Comparison of ENCODE assay signal across 25 cellular contexts in the genomic region with DNA sequence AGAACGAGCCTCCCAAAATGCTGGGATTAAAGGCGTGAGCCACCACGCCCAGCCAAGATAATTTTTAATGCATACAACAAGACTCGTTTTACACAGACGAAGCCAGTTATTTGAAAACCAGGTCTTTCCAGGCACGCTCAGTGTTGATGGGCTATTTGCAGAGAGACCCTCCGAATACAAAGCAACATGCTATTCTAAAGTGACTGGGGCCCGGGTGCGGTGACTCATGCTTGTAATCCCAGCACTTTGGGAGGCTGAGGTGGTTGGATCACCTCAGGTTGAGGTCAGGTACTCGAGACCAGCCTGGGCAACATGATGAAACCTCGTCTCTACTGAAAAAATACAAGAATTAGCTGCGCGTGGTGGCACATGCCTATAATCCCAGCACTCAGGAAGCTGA. TPM values are rescaled to one million over a fixed set of nuclear protein-coding genes. Genes with fewer than 3 reads are reported as not detected.
A peak's percentile ranks its signal among the peaks of the same experiment; 100 is the strongest.
DNase-seq lines count a peak whose midpoint lies in the region; ATAC-seq, FAIRE-seq and TF ChIP-seq lines count a peak whose summit lies in the region.
"Had no signal": no experiment of that assay in that cellular context is flagged by ENCODE, and none has a peak within 500 bp of the region (broad histone marks: within the 10 kb centered on the region; RNA-seq: fewer than 3 reads in every experiment).

No MANE protein-coding gene starts in this region.

- TF ChIP-seq CTCF in C4-2B (conservative IDR thresholded peaks at IDR 0.05) (no peak), K562 (IDR thresholded peaks at IDR 0.05 in 2 of 3, conservative IDR thresholded peaks at IDR 0.05 in 1 of 3; ENCODE audit: insufficient read depth in 2 of 3, low read depth in 1 of 3, low read length in 3 of 3) (no peak), liver (IDR thresholded peaks at IDR 0.05; ENCODE audit: low read depth, low read length, missing input control) (no peak), prostate gland (IDR thresholded peaks at IDR 0.05) (no peak)

- no peak overlapping the region for H3K4me2 ChIP-seq in K562 (ENCODE audit: insufficient read depth, low read length)
- H3K4me2 ChIP-seq: A549; BLaER1 treated with 17β-estradiol and CSF1 and Interleukin-3, amounts not matched to agents 10 nM and 100 nM; KMS-11; SK-N-SH had no signal

- DNase-seq in K562 (ENCODE audit: extremely low read depth in 1 of 4, low spot score in 3 of 4) (no peak), prostate gland (ENCODE audit: low spot score) (no peak), GOT3 (lab: John Stamatoyannopoulos, UW) (no peak), NCI-H2107 (lab: John Stamatoyannopoulos, UW) (no peak), NCI-H2171 treated with DMSO at 0.1 percent for 48 hours (lab: John Stamatoyannopoulos, UW) (no peak)
- DNase-seq in stimulated activated naive B cell treated with anti-CD40 and anti-IgM and Interleukin-4, amounts not matched to agents 10 μg/mL and 1 μg/mL and 100 μg/mL, for 72 hours: no peak
- DNase-seq: AML-193; Caco-2; CD4-positive, alpha-beta memory T cell; GDM1; IMR-90; NCI-H1417; NCI-H1694 treated with DMSO at 0.1 percent for 48 hours; NCI-H2171; NCI-H524; NCI-H774; SK-N-SH; SW 1271 had no signal

- no peaks in the 10 kb centered on the region for H3K9me1 ChIP-seq in K562 (ENCODE audit: control insufficient read depth, insufficient read depth, low read length)

- H3K4me1 Mint-ChIP-seq in stimulated activated naive B cell treated with anti-CD40 and anti-IgM and Interleukin-4, amounts not matched to agents 10 μg/mL and 1 μg/mL and 100 μg/mL, for 72 hours: peaks cover 3 to 6% of the 10 kb centered on the region in 2 donors

- TF ChIP-seq RAD21 in K562 (CRISPR knock-in tag; conservative IDR thresholded peaks at IDR 0.05 in 1 of 2, IDR thresholded peaks at IDR 0.05 in 1 of 2): no peak
- no peak for TF ChIP-seq RAD21 in liver (IDR thresholded peaks at IDR 0.05)

- H3K4me3 ChIP-seq in K562 (no peak overlapping the region), liver (ENCODE audit: low read depth in 1 of 3, low read length in 3 of 3) (no peak overlapping the region), prostate gland (no peak overlapping the region)
- H3K4me3 ChIP-seq: A549; BLaER1 treated with 17β-estradiol and CSF1 and Interleukin-3, amounts not matched to agents 10 nM and 100 nM; GM12878 had no signal

- no peak for TF ChIP-seq POLR2A in K562 (conservative IDR thresholded peaks at IDR 0.05)
- TF ChIP-seq POLR2A in prostate gland (IDR thresholded peaks at IDR 0.05): no peak

- intact Hi-C loops in K562 (cut with micrococcal nuclease) (loop anchor here (5.0 kb wide), 1 partner anchor 151 kb away; a partner anchor contains a TSS), prostate gland (cut with DNase I) (no loop called here)

- H3K27me3 Mint-ChIP-seq in stimulated activated naive B cell treated with anti-CD40 and anti-IgM and Interleukin-4, amounts not matched to agents 10 μg/mL and 1 μg/mL and 100 μg/mL, for 72 hours: peaks cover 29 to 51% of the 10 kb centered on the region in 2 donors

- H3K27ac ChIP-seq in C4-2B (peak overlapping the region; percentile 80), K562 (ENCODE audit: extremely low read depth, low read depth, low read length) (no peak overlapping the region), liver (ENCODE audit: low read depth in 1 of 2, low read length in 2 of 2) (peak overlapping the region; percentile 83 to 97), prostate gland (peak overlapping the region; percentile 85 to 87)
- H3K27ac ChIP-seq: A549; BLaER1 treated with 17β-estradiol and CSF1 and Interleukin-3, amounts not matched to agents 10 nM and 100 nM; KMS-11 had no signal

- in situ Hi-C loops in K562 (cut with MboI): no loop called here

- no peak overlapping the region for H3K4me3 Mint-ChIP-seq in stimulated activated naive B cell treated with anti-CD40 and anti-IgM and Interleukin-4, amounts not matched to agents 10 μg/mL and 1 μg/mL and 100 μg/mL, for 72 hours
- H3K4me3 Mint-ChIP-seq: CD4-positive, alpha-beta memory T cell had no signal

- H4K20me1 ChIP-seq in K562 (replicated peaks; ENCODE audit: control insufficient read depth, insufficient read depth, low read length): no peaks in the 10 kb centered on the region
- H4K20me1 ChIP-seq: BLaER1 treated with 17β-estradiol and CSF1 and Interleukin-3, amounts not matched to agents 10 nM and 100 nM had no signal

- FAIRE-seq in K562 (lab: Jason Lieb, UNC): no peak
- FAIRE-seq: A549, GM12878 had no signal

- no peak for TF ChIP-seq EP300 in K562 (IDR thresholded peaks at IDR 0.05; ENCODE audit: low read length)

- no peaks in the 10 kb centered on the region for H3K79me2 ChIP-seq in K562 (ENCODE audit: control insufficient read depth, insufficient read depth, low read length)

- H3K4me1 ChIP-seq in K562 (replicated peaks in 1 of 2; ENCODE audit: control insufficient read depth in 2 of 2, insufficient read depth in 2 of 2, low read length in 2 of 2) (peaks cover 4 to 7% of the 10 kb centered on the region in 2 experiments; a peak in 2 of 5 replicates), liver (ENCODE audit: control insufficient read depth in 4 of 4, insufficient read depth in 4 of 4, low read length in 3 of 4) (peaks cover 16 to 34% (median 24%) of the 10 kb centered on the region in 4 donors), prostate gland (replicated peaks) (no peaks in the 10 kb centered on the region)
- H3K4me1 ChIP-seq: A549 had no signal

- H3K9me3 Mint-ChIP-seq in stimulated activated naive B cell treated with anti-CD40 and anti-IgM and Interleukin-4, amounts not matched to agents 10 μg/mL and 1 μg/mL and 100 μg/mL, for 72 hours: no peaks in the 10 kb centered on the region
- H3K9me3 Mint-ChIP-seq: CD4-positive, alpha-beta memory T cell had no signal

- H2AFZ ChIP-seq in K562 (ENCODE audit: low read depth, low read length): no peak overlapping the region

- H3K36me3 Mint-ChIP-seq in stimulated activated naive B cell treated with anti-CD40 and anti-IgM and Interleukin-4, amounts not matched to agents 10 μg/mL and 1 μg/mL and 100 μg/mL, for 72 hours: no peaks in the 10 kb centered on the region
- H3K36me3 Mint-ChIP-seq: CD4-positive, alpha-beta memory T cell had no signal

- CTCF ChIA-PET in K562 (lab: Yijun Ruan, JAX; ENCODE audit: low intra/inter-chr PET ratio): interaction anchor here (0.6 kb wide), 1 partner anchor 127 kb away, joined by 6 read pairs; no protein-coding TSS in a partner anchor

- H3K27me3 ChIP-seq in K562 (ENCODE audit: control insufficient read depth in 2 of 2, insufficient read depth in 2 of 2, low read length in 2 of 2): peaks cover 13 to 24% of the 10 kb centered on the region in 2 experiments; a peak in 4 of 5 replicates
- H3K27me3 ChIP-seq in liver (ENCODE audit: control insufficient read depth in 4 of 4, insufficient read depth in 4 of 4, low read length in 3 of 4): no peaks in the 10 kb centered on the region
- H3K27me3 ChIP-seq in prostate gland (replicated peaks; ENCODE audit: insufficient read depth): no peaks in the 10 kb centered on the region
- H3K27me3 ChIP-seq: BLaER1 treated with 17β-estradiol and CSF1 and Interleukin-3, amounts not matched to agents 10 nM and 100 nM had no signal

- 16% methylated on average over 13 of the region's 13 CpGs for WGBS in K562 (ENCODE audit: insufficient coverage, low coverage, missing lambda C conversion rate)
- WGBS in liver: 73% methylated on average over 13 of the region's 13 CpGs
- 80% methylated on average over 13 of the region's 13 CpGs for WGBS in prostate gland

- H3K9ac ChIP-seq in K562 (ENCODE audit: insufficient read depth in 1 of 2, low read depth in 2 of 2, low read length in 2 of 2): no peak overlapping the region
- no peak overlapping the region for H3K9ac ChIP-seq in liver (ENCODE audit: low read depth in 1 of 2, low read length in 2 of 2)
- H3K9ac ChIP-seq: BLaER1 treated with 17β-estradiol and CSF1 and Interleukin-3, amounts not matched to agents 10 nM and 100 nM; KMS-11; SK-N-SH had no signal

- H3K27ac Mint-ChIP-seq in stimulated activated naive B cell treated with anti-CD40 and anti-IgM and Interleukin-4, amounts not matched to agents 10 μg/mL and 1 μg/mL and 100 μg/mL, for 72 hours: no peak overlapping the region
- H3K27ac Mint-ChIP-seq: CD4-positive, alpha-beta memory T cell had no signal

- no peaks in the 10 kb centered on the region for H3K36me3 ChIP-seq in K562 (ENCODE audit: control insufficient read depth, insufficient read depth, low read length)
- peaks cover 0 to 6% (median 3%) of the 10 kb centered on the region in 4 donors for H3K36me3 ChIP-seq in liver (ENCODE audit: control insufficient read depth in 4 of 4, insufficient read depth in 3 of 4, low read depth in 1 of 4, low read length in 3 of 4)
- H3K36me3 ChIP-seq in prostate gland: no peaks in the 10 kb centered on the region
- H3K36me3 ChIP-seq: BLaER1 treated with 17β-estradiol and CSF1 and Interleukin-3, amounts not matched to agents 10 nM and 100 nM had no signal

- POLR2A ChIA-PET in K562 (lab: Yijun Ruan, JAX): no interaction called here

- ATAC-seq in K562: no peak
- no peak for ATAC-seq in stimulated activated naive B cell treated with anti-CD40 and anti-IgM and Interleukin-4, amounts not matched to agents 10 μg/mL and 1 μg/mL and 100 μg/mL, for 72 hours (replicated peaks)
- ATAC-seq: PC-3 had no signal

- no TSS peak for BruUV-seq in K562 (replicated peaks; lab: Mats Ljungman, UMichigan)

- H3K9me3 ChIP-seq in K562 (replicated peaks; ENCODE audit: control insufficient read depth, insufficient read depth, low read depth, low read length): no peaks in the 10 kb centered on the region
- no peaks in the 10 kb centered on the region for H3K9me3 ChIP-seq in liver (ENCODE audit: control insufficient read depth in 4 of 4, low read length in 3 of 4)
- H3K9me3 ChIP-seq in prostate gland: no peaks in the 10 kb centered on the region
- H3K9me3 ChIP-seq: A549, Caco-2, SK-N-SH had no signal

RNA-seq across cellular contexts. Expression of a gene that starts 0.8 kb away (rescaled TPM):
- total RNA-seq in K562 (2011; cell fraction: chromatin; rRNA removed; ENCODE audit: low replicate concordance): not detected in 2 replicates
- not detected in 2 replicates for total RNA-seq in K562 (2011; cell fraction: nucleolus; rRNA removed)
- total RNA-seq in K562 (2011; cell fraction: nucleoplasm; rRNA removed): not detected in 2 replicates
- total RNA-seq in K562 (2014; rRNA removed) (0.18 TPM in 1 of 2 replicates, not detected in the other), K562 (2014; rRNA removed; fragmentation: Illumina TruSeq; extraction: Trizol) (not detected in 2 replicates), K562 (2015; rRNA removed; fragmentation: Illumina TruSeq; extraction: Trizol) (not detected in 2 replicates), K562 (2021) (0.53 and 0.54 TPM in 2 replicates), liver (100 to 1,000 TPM in 1 of 2 donors, 10 to 100 TPM in 1; 99.5 to 952 TPM), prostate gland (1,000 to 10,000 TPM; 1,167 to 4,716 TPM)
- polyA plus RNA-seq in K562 (2011; rRNA removed) (not detected in 2 replicates), K562 (2014; fragmentation: Illumina TruSeq; extraction: Trizol) (not detected in 2 replicates), K562 (2014; fragmentation: Nextera tagmentation; extraction: Ambion mirVana) (not detected), K562 (2014; rRNA removed) (not detected in 2 replicates), liver (1,000 to 10,000 TPM; 1,348 to 2,721 TPM)
- polyA plus RNA-seq in K562 (2011; cell fraction: cytosol; rRNA removed): not detected in 2 replicates
- polyA plus RNA-seq in K562 (2011; cell fraction: nucleus; rRNA removed): not detected in 2 replicates
- polyA plus RNA-seq in K562 (2012): not detected in 2 replicates
- not detected in 2 replicates for polyA minus RNA-seq in K562 (2011; rRNA and poly(A)+ RNA removed)
- not detected in 2 replicates for polyA minus RNA-seq in K562 (2011; cell fraction: cytosol; rRNA and poly(A)+ RNA removed)
- polyA minus RNA-seq in K562 (2011; cell fraction: nucleus; rRNA and poly(A)+ RNA removed): not detected in 2 replicates
- total RNA-seq: Caco-2; CD4-positive, alpha-beta memory T cell; IMR-90 had no signal
- polyA plus RNA-seq: CD4-positive, alpha-beta memory T cell; IMR-90; SK-N-SH had no signal

RNA-seq across cellular contexts. Expression of a gene that starts 38.8 kb away (rescaled TPM):
- 87.8 and 126 TPM in 2 replicates for total RNA-seq in K562 (2011; cell fraction: chromatin; rRNA removed; ENCODE audit: low replicate concordance)
- total RNA-seq in K562 (2011; cell fraction: nucleolus; rRNA removed): 44.4 and 45.4 TPM in 2 replicates
- 60.3 and 60.7 TPM in 2 replicates for total RNA-seq in K562 (2011; cell fraction: nucleoplasm; rRNA removed)
- total RNA-seq in K562 (2014; rRNA removed) (15.5 and 19.4 TPM in 2 replicates), K562 (2014; rRNA removed; fragmentation: Illumina TruSeq; extraction: Trizol) (32.1 and 36.1 TPM in 2 replicates), K562 (2015; rRNA removed; fragmentation: Illumina TruSeq; extraction: Trizol) (22.5 and 23.2 TPM in 2 replicates), K562 (2021) (42.9 and 43.0 TPM in 2 replicates), liver (100 to 1,000 TPM in 1 of 2 donors, 10 to 100 TPM in 1; 20.5 to 117 TPM), prostate gland (10 to 100 TPM; 75.8 to 86.5 TPM)
- polyA plus RNA-seq in K562 (2011; rRNA removed) (28.3 and 34.6 TPM in 2 replicates), K562 (2014; fragmentation: Illumina TruSeq; extraction: Trizol) (23.8 and 27.3 TPM in 2 replicates), K562 (2014; fragmentation: Nextera tagmentation; extraction: Ambion mirVana) (1 to 10 TPM; 5.3 to 6.8 TPM), K562 (2014; rRNA removed) (19.8 and 20.9 TPM in 2 replicates), liver (10 to 100 TPM; 11.8 to 39.7 TPM)
- 14.3 and 17.7 TPM in 2 replicates for polyA plus RNA-seq in K562 (2011; cell fraction: cytosol; rRNA removed)
- polyA plus RNA-seq in K562 (2011; cell fraction: nucleus; rRNA removed): 20.7 and 36.3 TPM in 2 replicates
- 17.2 and 27.8 TPM in 2 replicates for polyA plus RNA-seq in K562 (2012)
- polyA minus RNA-seq in K562 (2011; rRNA and poly(A)+ RNA removed): 65.4 and 82.5 TPM in 2 replicates
- 24.1 and 25.7 TPM in 2 replicates for polyA minus RNA-seq in K562 (2011; cell fraction: cytosol; rRNA and poly(A)+ RNA removed)
- polyA minus RNA-seq in K562 (2011; cell fraction: nucleus; rRNA and poly(A)+ RNA removed): 12.1 and 20.1 TPM in 2 replicates

RNA-seq across cellular contexts. Expression of a gene that starts 47.2 kb away (rescaled TPM):
- not detected in 2 replicates for total RNA-seq in K562 (2011; cell fraction: chromatin; rRNA removed; ENCODE audit: low replicate concordance)
- 0.50 TPM in 1 of 2 replicates, not detected in the other for total RNA-seq in K562 (2011; cell fraction: nucleolus; rRNA removed)
- 0.59 TPM in 1 of 2 replicates, not detected in the other for total RNA-seq in K562 (2011; cell fraction: nucleoplasm; rRNA removed)
- total RNA-seq in K562 (2014; rRNA removed) (0.20 and 0.27 TPM in 2 replicates), K562 (2014; rRNA removed; fragmentation: Illumina TruSeq; extraction: Trizol) (0.25 TPM in 1 of 2 replicates, not detected in the other), K562 (2015; rRNA removed; fragmentation: Illumina TruSeq; extraction: Trizol) (0.19 and 0.29 TPM in 2 replicates), K562 (2021) (0.16 and 0.29 TPM in 2 replicates), liver (under 1 TPM; 0.08 to 0.09 TPM), prostate gland (1 to 10 TPM; 1.2 to 3.2 TPM)
- polyA plus RNA-seq in K562 (2011; rRNA removed) (0.20 and 0.22 TPM in 2 replicates), K562 (2014; fragmentation: Illumina TruSeq; extraction: Trizol) (0.14 and 0.37 TPM in 2 replicates), K562 (2014; fragmentation: Nextera tagmentation; extraction: Ambion mirVana) (under 1 TPM in 1 of 2 experiments, not detected in 1; 0.10 TPM), K562 (2014; rRNA removed) (0.08 and 0.45 TPM in 2 replicates), liver (1 to 10 TPM in 1 of 2 donors, under 1 TPM in 1; 0.20 to 1.3 TPM)
- 0.09 and 0.19 TPM in 2 replicates for polyA plus RNA-seq in K562 (2011; cell fraction: cytosol; rRNA removed)
- polyA plus RNA-seq in K562 (2011; cell fraction: nucleus; rRNA removed): 0.10 and 0.27 TPM in 2 replicates
- polyA plus RNA-seq in K562 (2012): 0.79 and 1.3 TPM in 2 replicates
- polyA minus RNA-seq in K562 (2011; rRNA and poly(A)+ RNA removed): not detected in 2 replicates
- not detected in 2 replicates for polyA minus RNA-seq in K562 (2011; cell fraction: cytosol; rRNA and poly(A)+ RNA removed)
- polyA minus RNA-seq in K562 (2011; cell fraction: nucleus; rRNA and poly(A)+ RNA removed): not detected in 2 replicates
- total RNA-seq: IMR-90 had no signal
- polyA plus RNA-seq: IMR-90, SK-N-SH had no signal

RNA-seq across cellular contexts. Expression of a gene that starts 57.3 kb away (rescaled TPM):
- 21.7 and 47.1 TPM in 2 replicates for total RNA-seq in K562 (2011; cell fraction: chromatin; rRNA removed; ENCODE audit: low replicate concordance)
- 15.0 and 17.9 TPM in 2 replicates for total RNA-seq in K562 (2011; cell fraction: nucleolus; rRNA removed)
- 22.7 and 31.2 TPM in 2 replicates for total RNA-seq in K562 (2011; cell fraction: nucleoplasm; rRNA removed)
- 22.5 TPM in 2 replicates for total RNA-seq in K562 (2014; rRNA removed)
- total RNA-seq in K562 (2014; rRNA removed; fragmentation: Illumina TruSeq; extraction: Trizol): 22.4 and 23.2 TPM in 2 replicates
- total RNA-seq in K562 (2015; rRNA removed; fragmentation: Illumina TruSeq; extraction: Trizol): 22.2 and 28.3 TPM in 2 replicates
- total RNA-seq in K562 (2021): 23.1 and 23.7 TPM in 2 replicates
- polyA plus RNA-seq in K562 (2011; rRNA removed): 13.6 and 16.0 TPM in 2 replicates
- 9.9 and 10.9 TPM in 2 replicates for polyA plus RNA-seq in K562 (2011; cell fraction: cytosol; rRNA removed)
- polyA plus RNA-seq in K562 (2011; cell fraction: nucleus; rRNA removed): 11.6 and 12.1 TPM in 2 replicates
- polyA plus RNA-seq in K562 (2012): 19.1 and 33.8 TPM in 2 replicates
- 23.0 and 25.8 TPM in 2 replicates for polyA plus RNA-seq in K562 (2014; fragmentation: Illumina TruSeq; extraction: Trizol)
- polyA plus RNA-seq in K562 (2014; fragmentation: Nextera tagmentation; extraction: Ambion mirVana): 1 to 10 TPM; 6.2 to 6.5 TPM
- polyA plus RNA-seq in K562 (2014; rRNA removed): 18.8 and 21.6 TPM in 2 replicates
- polyA minus RNA-seq in K562 (2011; rRNA and poly(A)+ RNA removed): 24.4 TPM in 2 replicates
- 10.3 and 11.6 TPM in 2 replicates for polyA minus RNA-seq in K562 (2011; cell fraction: cytosol; rRNA and poly(A)+ RNA removed)
- polyA minus RNA-seq in K562 (2011; cell fraction: nucleus; rRNA and poly(A)+ RNA removed): 11.8 and 16.4 TPM in 2 replicates
- total RNA-seq in liver: 10 to 100 TPM; 16.2 to 23.0 TPM
- polyA plus RNA-seq in liver: 10 to 100 TPM; 11.9 to 13.1 TPM
- total RNA-seq in prostate gland: 10 to 100 TPM; 61.0 to 72.8 TPM

Comparison
In these comparisons a context has a peak if more than half of its experiments do, and no peak if none do; other contexts are left out.
1. RNA of a gene that starts 0.8 kb away (total RNA-seq): 1,167 to 4,716 TPM in prostate gland and 99.5 to 952 TPM in liver; 0.18 to 0.54 TPM in K562; every median in the first group is over 10 times any median in the second.